ENCODE assay signal across 17 cellular contexts in the genomic region with DNA sequence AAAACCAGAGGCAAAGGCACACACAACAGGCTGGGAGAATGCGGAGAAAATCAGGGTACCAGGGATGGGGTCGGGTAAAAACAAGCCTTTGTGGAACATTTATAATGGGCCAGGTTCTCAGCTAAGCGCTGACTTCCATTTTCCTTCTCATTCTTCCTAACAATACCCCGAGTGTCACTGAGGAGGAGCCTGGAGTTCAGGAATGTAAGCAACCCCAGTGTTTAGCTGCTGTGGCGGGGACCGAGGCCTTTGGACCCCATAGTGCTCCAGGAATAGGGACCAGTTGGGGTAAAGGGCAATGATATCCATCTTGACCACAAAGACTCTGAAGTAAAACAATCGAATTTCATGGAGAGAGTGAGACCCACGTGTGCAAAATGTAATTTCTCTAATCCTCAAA. TPM values are rescaled to one million over a fixed set of nuclear protein-coding genes. Genes with fewer than 3 reads are reported as not detected.
A peak's percentile ranks its signal among the peaks of the same experiment; 100 is the strongest.
DNase-seq lines count a peak whose midpoint lies in the region; ATAC-seq and TF ChIP-seq lines count a peak whose summit lies in the region.
"Had no signal": no experiment of that assay in that cellular context is flagged by ENCODE, and none has a peak within 500 bp of the region (broad histone marks: within the 10 kb centered on the region; RNA-seq: fewer than 3 reads in every experiment).

No MANE protein-coding gene starts in this region.

- CTCF ChIA-PET in WTC11 (lab: Charles Lee): interaction anchor here (1.0 kb wide), 1 partner anchor 16 kb away, joined by 3 read pairs; no protein-coding TSS in a partner anchor

- H3K27me3 Mint-ChIP-seq in WTC11 (ENCODE audit: low read depth) (no peaks in the 10 kb centered on the region; the same call in 1 of the 2 replicates), neural crest cell (ENCODE audit: low read depth) (no peaks in the 10 kb centered on the region)
- H3K27me3 Mint-ChIP-seq: CD4-positive, alpha-beta T cell had no signal

- peaks cover 0 to 98% (median 24%) of the 10 kb centered on the region in 11 experiments; a peak in 11 of 22 replicates for H4K20me1 ChIP-seq in BLaER1 treated with 17β-estradiol and CSF1 and Interleukin-3, amounts not matched to agents 10 nM and 100 nM

- ATAC-seq in WTC11: peak; percentile 19; the same call in 1 of the 2 replicates
- ATAC-seq: GM12878 had no signal

- POLR2A ChIA-PET in WTC11 (lab: Charles Lee): no interaction called here

- H3K9me3 ChIP-seq in BLaER1 treated with 17β-estradiol and CSF1 and Interleukin-3, amounts not matched to agents 10 nM and 100 nM (replicated peaks in 1 of 11): no peaks in the 10 kb centered on the region; a peak in 1 of 22 replicates
- H3K9me3 ChIP-seq in thyroid gland: no peaks in the 10 kb centered on the region
- H3K9me3 ChIP-seq: HAP-1 had no signal

- H3K4me3 ChIP-seq in BLaER1 treated with 17β-estradiol and CSF1 and Interleukin-3, amounts not matched to agents 10 nM and 100 nM: no peak overlapping the region
- no peak overlapping the region for H3K4me3 ChIP-seq in thyroid gland (replicated peaks in 1 of 3)
- H3K4me3 ChIP-seq: GM12878, GM23248, HAP-1 had no signal

- no peaks in the 10 kb centered on the region for H3K27me3 ChIP-seq in BLaER1 treated with 17β-estradiol and CSF1 and Interleukin-3, amounts not matched to agents 10 nM and 100 nM
- no peaks in the 10 kb centered on the region for H3K27me3 ChIP-seq in thyroid gland

- H3K36me3 Mint-ChIP-seq in WTC11 (peaks cover 15% of the 10 kb centered on the region; the same call in 1 of the 2 replicates), neural crest cell (ENCODE audit: low read depth) (peaks cover 43% of the 10 kb centered on the region)
- H3K36me3 Mint-ChIP-seq: CD14-positive monocyte had no signal

- H3K4me3 Mint-ChIP-seq in WTC11 (no peak overlapping the region), neural crest cell (no peak overlapping the region)
- H3K4me3 Mint-ChIP-seq: CD14-positive monocyte; CD4-positive, alpha-beta T cell; CD8-positive, alpha-beta memory T cell; HFFc6 had no signal

- no peak for TF ChIP-seq POLR2A in thyroid gland (IDR thresholded peaks at IDR 0.05)

- intact Hi-C loops in thyroid gland (cut with DNase I): no loop called here

- WGBS in thyroid gland, 2 donors: 86 to 93% methylated on average over 8 of the region's 8 CpGs

- H3K9me3 Mint-ChIP-seq in WTC11 (no peaks in the 10 kb centered on the region), neural crest cell (no peaks in the 10 kb centered on the region)
- H3K9me3 Mint-ChIP-seq: CD4-positive, alpha-beta T cell; CD8-positive, alpha-beta memory T cell; HFFc6 had no signal

- H3K27ac Mint-ChIP-seq in WTC11 (no peak overlapping the region), neural crest cell (ENCODE audit: unreplicated experiment) (peak overlapping the region; percentile 21)
- H3K27ac Mint-ChIP-seq: CD14-positive monocyte; CD4-positive, alpha-beta T cell; HFFc6 had no signal

- TF ChIP-seq CTCF in WTC11 (IDR thresholded peaks at IDR 0.05) (no peak), neural crest cell (conservative IDR thresholded peaks at IDR 0.05) (no peak), thyroid gland (IDR thresholded peaks at IDR 0.05) (no peak)

- H3K9ac ChIP-seq in BLaER1 treated with 17β-estradiol and CSF1 and Interleukin-3, amounts not matched to agents 10 nM and 100 nM: no peak overlapping the region
- H3K9ac ChIP-seq: GM23248 had no signal

- H3K36me3 ChIP-seq in BLaER1 treated with 17β-estradiol and CSF1 and Interleukin-3, amounts not matched to agents 10 nM and 100 nM: peaks cover 5 to 43% (median 25%) of the 10 kb centered on the region in 11 experiments; a peak in 21 of 22 replicates
- no peaks in the 10 kb centered on the region for H3K36me3 ChIP-seq in thyroid gland

- peaks cover 60 to 100% (median 93%) of the 10 kb centered on the region in 10 experiments for H3K4me1 ChIP-seq in BLaER1 treated with 17β-estradiol and CSF1 and Interleukin-3, amounts not matched to agents 10 nM and 100 nM
- peaks cover 0 to 2% of the 10 kb centered on the region in 2 donors for H3K4me1 ChIP-seq in thyroid gland
- H3K4me1 ChIP-seq: HAP-1 had no signal

- H3K4me1 Mint-ChIP-seq in WTC11 (peaks cover 64% of the 10 kb centered on the region), neural crest cell (peaks cover 40% of the 10 kb centered on the region)

- H3K4me2 ChIP-seq in BLaER1 treated with 17β-estradiol and CSF1 and Interleukin-3, amounts not matched to agents 10 nM and 100 nM: peak overlapping the region in 9 of 11 experiments; percentile 74 to 95 (median 90); a peak in 17 of 22 replicates

- peak overlapping the region in 6 of 11 experiments; percentile 90 to 97 (median 94); a peak in 13 of 22 replicates for H3K27ac ChIP-seq in BLaER1 treated with 17β-estradiol and CSF1 and Interleukin-3, amounts not matched to agents 10 nM and 100 nM
- no peak overlapping the region for H3K27ac ChIP-seq in thyroid gland
- H3K27ac ChIP-seq: GM23248 had no signal

- DNase-seq in WTC11 (ENCODE audit: low spot score) (no peak), neural crest cell (ENCODE audit: low read depth, low spot score) (no peak), activated gamma-delta T cell (lab: John Stamatoyannopoulos, UW) (no peak), thyroid gland (no peak), RKO (ENCODE audit: low spot score) (no peak)
- DNase-seq: CD4-positive, alpha-beta T cell; CD8-positive, alpha-beta memory T cell; DMS 273 treated with DMSO at 0.1 percent for 48 hours; DMS79; EL; GDM1; GM23248; HFFc6 had no signal

TF ChIP-seq in WTC11, 78 proteins besides CTCF, POLR2A, EP300 and RAD21:
- TF ChIP-seq SMAD3 (CRISPR knock-in tag; IDR thresholded peaks at IDR 0.05; ENCODE audit: borderline replicate concordance): no peak
- TF ChIP-seq SOX15 (CRISPR knock-in tag; IDR thresholded peaks at IDR 0.05): no peak
- TF ChIP-seq, protein P1, sequence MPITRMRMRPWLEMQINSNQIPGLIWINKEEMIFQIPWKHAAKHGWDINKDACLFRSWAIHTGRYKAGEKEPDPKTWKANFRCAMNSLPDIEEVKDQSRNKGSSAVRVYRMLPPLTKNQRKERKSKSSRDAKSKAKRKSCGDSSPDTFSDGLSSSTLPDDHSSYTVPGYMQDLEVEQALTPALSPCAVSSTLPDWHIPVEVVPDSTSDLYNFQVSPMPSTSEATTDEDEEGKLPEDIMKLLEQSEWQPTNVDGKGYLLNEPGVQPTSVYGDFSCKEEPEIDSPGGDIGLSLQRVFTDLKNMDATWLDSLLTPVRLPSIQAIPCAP (CRISPR knock-in tag; IDR thresholded peaks at IDR 0.05): no peak
- no peak for TF ChIP-seq MLX (CRISPR knock-in tag; IDR thresholded peaks at IDR 0.05)
- TF ChIP-seq TP53 (CRISPR knock-in tag; IDR thresholded peaks at IDR 0.05): no peak
- no peak for TF ChIP-seq ZSCAN18 (CRISPR knock-in tag; IDR thresholded peaks at IDR 0.05)
- TF ChIP-seq GRHL2 (CRISPR knock-in tag; IDR thresholded peaks at IDR 0.05; ENCODE audit: insufficient replicate concordance, severe bottlenecking): no peak
- TF ChIP-seq ZNF396 (CRISPR knock-in tag; IDR thresholded peaks at IDR 0.05; ENCODE audit: borderline replicate concordance): no peak
- TF ChIP-seq CBFB (CRISPR knock-in tag; IDR thresholded peaks at IDR 0.05; ENCODE audit: low read depth): no peak
TF ChIP-seq in WTC11: peak in this region for 0.

RNA-seq across cellular contexts. Expression of gene GRB10, which starts 34.2 kb away (rescaled TPM):
- 66.0 to 103 TPM (median 67.3 TPM) in 3 replicates for total RNA-seq in WTC11 (2021)
- 86.0 and 93.0 TPM in 2 replicates for total RNA-seq in neural crest cell
- 10 to 100 TPM; 21.3 to 99.2 (median 39.6) TPM for total RNA-seq in thyroid gland

Comparison
In these comparisons a context has a peak if more than half of its experiments do, and no peak if none do; other contexts are left out.
1. H3K27ac ChIP-seq: peak in BLaER1 treated with 17β-estradiol and CSF1 and Interleukin-3, amounts not matched to agents 10 nM and 100 nM (6 of 11); none in thyroid gland (0 of 3).